Comparison of ENCODE assay signal across 2 cellular contexts in genomic region chr21:34122047-34122446, GRCh38.
A peak's percentile ranks its signal among the peaks of the same experiment; 100 is the strongest.
TF ChIP-seq lines count a peak whose summit lies in the region.

No MANE protein-coding gene starts in this region.

TF ChIP-seq in liver, 16 proteins besides CTCF, POLR2A, EP300 and RAD21:
- TF ChIP-seq SP1 (IDR thresholded peaks at IDR 0.05) (peak; percentile 49), RXRA (IDR thresholded peaks at IDR 0.05) (peak; percentile 35 to 48), HNF4G (IDR thresholded peaks at IDR 0.05) (no peak), MAX (IDR thresholded peaks at IDR 0.05) (peak; percentile 5), NR2F2 (IDR thresholded peaks at IDR 0.05) (no peak), HNF4A (conservative IDR thresholded peaks at IDR 0.05) (peak; percentile 22 to 42), JUND (IDR thresholded peaks at IDR 0.05) (peak in 1 of 2 donors; percentile 15), EGR1 (IDR thresholded peaks at IDR 0.05; ENCODE audit: low read depth in 2 of 2) (no peak)
- TF ChIP-seq, protein P1, sequence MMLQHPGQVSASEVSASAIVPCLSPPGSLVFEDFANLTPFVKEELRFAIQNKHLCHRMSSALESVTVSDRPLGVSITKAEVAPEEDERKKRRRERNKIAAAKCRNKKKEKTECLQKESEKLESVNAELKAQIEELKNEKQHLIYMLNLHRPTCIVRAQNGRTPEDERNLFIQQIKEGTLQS (IDR thresholded peaks at IDR 0.05): peak; percentile 27

TF ChIP-seq in HepG2, 621 proteins besides CTCF, POLR2A, EP300 and RAD21:
- TF ChIP-seq ZNF281 (CRISPR knock-in tag; IDR thresholded peaks at IDR 0.05; ENCODE audit: borderline replicate concordance): no peak
